1 cellular context compared by ENCODE assay signal in genomic region chr9:137630684-137631083, GRCh38.
TF ChIP-seq lines count a peak whose summit lies in the region.

No MANE protein-coding gene starts in this region.

TF ChIP-seq in HepG2, 621 proteins besides CTCF, POLR2A, EP300 and RAD21:
- no peak for TF ChIP-seq ZNF33B (CRISPR knock-in tag; IDR thresholded peaks at IDR 0.05)
- TF ChIP-seq RFX3 (CRISPR knock-in tag; IDR thresholded peaks at IDR 0.05) = peak; percentile 55; the same call in 1 of the 2 replicates
- peak; percentile 29; the same call in 1 of the 2 replicates for TF ChIP-seq RFX5 (IDR thresholded peaks at IDR 0.05; ENCODE audit: low read depth, low read length)
- peak; percentile 67 for TF ChIP-seq RFX1 (IDR thresholded peaks at IDR 0.05)
TF ChIP-seq in HepG2: peak in this region for 3.
